11 cellular contexts compared by ENCODE assay signal in genomic region chr17:44223574-44224046, GRCh38. TPM values are rescaled to one million over a fixed set of nuclear protein-coding genes. Genes with fewer than 3 reads are reported as not detected.
DNase-seq lines count a peak whose midpoint lies in the region; ATAC-seq and TF ChIP-seq lines count a peak whose summit lies in the region.
"Had no signal": no experiment of that assay in that cellular context is flagged by ENCODE, and none has a peak within 500 bp of the region (broad histone marks: within the 10 kb centered on the region; RNA-seq: fewer than 3 reads in every experiment).

No MANE protein-coding gene starts in this region.

- H3K36me3 ChIP-seq in hepatocyte (replicated peaks; ENCODE audit: insufficient read depth, low read depth) = no peaks in the 10 kb centered on the region
- no peaks in the 10 kb centered on the region for H3K36me3 ChIP-seq in thoracic aorta

- H3K4me3 Mint-ChIP-seq in activated CD4-positive, alpha-beta T cell treated with anti-CD3 and anti-CD28 coated beads, Interleukin-2, amount 10 ng/mL, durations not matched to agents 24 days and 14 days = peak overlapping the region; percentile 10
- no peak overlapping the region for H3K4me3 Mint-ChIP-seq in activated CD4-positive, alpha-beta T cell treated with anti-CD3 and anti-CD28 coated beads, Interleukin-2, amount 10 ng/mL, durations not matched to agents 7 days and 5 days

- H3K4me3 ChIP-seq in hepatocyte (no peak overlapping the region), thoracic aorta (no peak overlapping the region)
- H3K4me3 ChIP-seq: SK-N-MC had no signal

- H3K9me2 ChIP-seq in hepatocyte (replicated peaks; ENCODE audit: insufficient read depth) = no peaks in the 10 kb centered on the region

- H3K79me2 ChIP-seq in hepatocyte = peaks cover 20% of the 10 kb centered on the region

- H3K27me3 ChIP-seq in hepatocyte (no peaks in the 10 kb centered on the region), thoracic aorta (replicated peaks; ENCODE audit: insufficient read depth) (no peaks in the 10 kb centered on the region)

- peaks cover 13% of the 10 kb centered on the region for H3K4me1 ChIP-seq in hepatocyte (ENCODE audit: insufficient read depth)
- H3K4me1 ChIP-seq in thoracic aorta (ENCODE audit: control insufficient read depth in 1 of 2, low read depth in 2 of 2) = peaks cover 15 to 26% of the 10 kb centered on the region in 2 donors

- no peak overlapping the region for H2AFZ ChIP-seq in hepatocyte

- 73% methylated on average over 7 of the region's 7 CpGs for WGBS in hepatocyte (ENCODE audit: low lambda C conversion rate, missing lambda C conversion rate)

- peak overlapping the region; percentile 97 for H3K4me2 ChIP-seq in hepatocyte

- intact Hi-C loops in activated CD4-positive, alpha-beta T cell treated with anti-CD3 and anti-CD28 coated beads, Interleukin-2, amount 10 ng/mL, durations not matched to agents 24 days and 14 days (cut with micrococcal nuclease) = no loop called here

- H3K4me1 Mint-ChIP-seq in activated CD4-positive, alpha-beta T cell treated with anti-CD3 and anti-CD28 coated beads, Interleukin-2, amount 10 ng/mL, durations not matched to agents 24 days and 14 days = peaks cover 15% of the 10 kb centered on the region
- H3K4me1 Mint-ChIP-seq in activated CD4-positive, alpha-beta T cell treated with anti-CD3 and anti-CD28 coated beads, Interleukin-2, amount 10 ng/mL, durations not matched to agents 7 days and 5 days = peaks cover 11% of the 10 kb centered on the region
- H3K4me1 Mint-ChIP-seq: activated T-helper 17 cell treated with anti-CD3 and anti-CD28 coated beads, Interleukin-2, amount 50 U/mL, for 72 hours had no signal

- peaks cover 2% of the 10 kb centered on the region for H3K27me3 Mint-ChIP-seq in activated CD4-positive, alpha-beta T cell treated with anti-CD3 and anti-CD28 coated beads, Interleukin-2, amount 10 ng/mL, durations not matched to agents 24 days and 14 days
- H3K27me3 Mint-ChIP-seq in activated CD4-positive, alpha-beta T cell treated with anti-CD3 and anti-CD28 coated beads, Interleukin-2, amount 10 ng/mL, durations not matched to agents 7 days and 5 days = no peaks in the 10 kb centered on the region
- H3K27me3 Mint-ChIP-seq: activated T-helper 17 cell treated with anti-CD3 and anti-CD28 coated beads, Interleukin-2, amount 50 U/mL, for 72 hours had no signal

- H3K27ac ChIP-seq in hepatocyte (no peak overlapping the region), thoracic aorta (peak overlapping the region; percentile 49 to 96)

- CTCF ChIA-PET in activated CD4-positive, alpha-beta T cell treated with anti-CD3 and anti-CD28 coated beads, Interleukin-2, amount 10 ng/mL, durations not matched to agents 7 days and 5 days (lab: Charles Lee) = interaction anchor here (0.6 to 1.0 kb wide), 3 partner anchors 13 to 118 kb away, joined by 3 to 4 read pairs (median 4); no protein-coding TSS in a partner anchor

- POLR2A ChIA-PET in activated CD4-positive, alpha-beta T cell treated with anti-CD3 and anti-CD28 coated beads, Interleukin-2, amount 10 ng/mL, durations not matched to agents 7 days and 5 days (lab: Charles Lee) = no interaction called here

- H3K9me3 ChIP-seq in hepatocyte (ENCODE audit: low read depth) (no peaks in the 10 kb centered on the region), thoracic aorta (no peaks in the 10 kb centered on the region)

- DNase-seq in activated CD4-positive, alpha-beta T cell treated with anti-CD3 and anti-CD28 coated beads, Interleukin-2, amount 10 ng/mL, durations not matched to agents 24 days and 14 days = peak; percentile 54
- DNase-seq in activated CD4-positive, alpha-beta T cell treated with anti-CD3 and anti-CD28 coated beads, Interleukin-2, amount 10 ng/mL, durations not matched to agents 7 days and 5 days = no peak
- DNase-seq in astrocyte of the hippocampus (ENCODE audit: low read depth, low spot score) (peak; percentile 56), hepatocyte (ENCODE audit: low spot score) (no peak), thoracic aorta (ENCODE audit: low spot score) (no peak), ecto neural progenitor cell (ENCODE audit: low spot score) (no peak), NCI-H345 treated with DMSO at 0.1 percent for 48 hours (lab: John Stamatoyannopoulos, UW; ENCODE audit: unreplicated experiment) (no peak)
- no peak for DNase-seq in activated CD4-positive, alpha-beta T cell treated with anti-CD3 and anti-CD28 coated beads for 48 hours
- DNase-seq: trophoblast cell had no signal

- no peaks in the 10 kb centered on the region for H4K20me1 ChIP-seq in hepatocyte (ENCODE audit: insufficient read depth, poor library complexity, severe bottlenecking)

- TF ChIP-seq CTCF in hepatocyte (IDR thresholded peaks at IDR 0.05; ENCODE audit: poor library complexity) (no peak), thoracic aorta (IDR thresholded peaks at IDR 0.05) (no peak)

- peaks cover 2% of the 10 kb centered on the region for H3K36me3 Mint-ChIP-seq in activated CD4-positive, alpha-beta T cell treated with anti-CD3 and anti-CD28 coated beads, Interleukin-2, amount 10 ng/mL, durations not matched to agents 24 days and 14 days (ENCODE audit: low read depth)
- H3K36me3 Mint-ChIP-seq in activated CD4-positive, alpha-beta T cell treated with anti-CD3 and anti-CD28 coated beads, Interleukin-2, amount 10 ng/mL, durations not matched to agents 7 days and 5 days (ENCODE audit: low read depth) = peaks cover 16% of the 10 kb centered on the region

- no peaks in the 10 kb centered on the region for H3K9me3 Mint-ChIP-seq in activated CD4-positive, alpha-beta T cell treated with anti-CD3 and anti-CD28 coated beads, Interleukin-2, amount 10 ng/mL, durations not matched to agents 24 days and 14 days
- H3K9me3 Mint-ChIP-seq in activated CD4-positive, alpha-beta T cell treated with anti-CD3 and anti-CD28 coated beads, Interleukin-2, amount 10 ng/mL, durations not matched to agents 7 days and 5 days = no peaks in the 10 kb centered on the region
- H3K9me3 Mint-ChIP-seq: activated T-helper 17 cell treated with anti-CD3 and anti-CD28 coated beads, Interleukin-2, amount 50 U/mL, for 72 hours had no signal

- no peak overlapping the region for H3K27ac Mint-ChIP-seq in activated CD4-positive, alpha-beta T cell treated with anti-CD3 and anti-CD28 coated beads, Interleukin-2, amount 10 ng/mL, durations not matched to agents 24 days and 14 days
- no peak overlapping the region for H3K27ac Mint-ChIP-seq in activated CD4-positive, alpha-beta T cell treated with anti-CD3 and anti-CD28 coated beads, Interleukin-2, amount 10 ng/mL, durations not matched to agents 7 days and 5 days
- H3K27ac Mint-ChIP-seq: activated T-helper 17 cell treated with anti-CD3 and anti-CD28 coated beads, Interleukin-2, amount 50 U/mL, for 72 hours had no signal

- no peak for ATAC-seq in thoracic aorta (ENCODE audit: insufficient number of reproducible peaks, low FRiP score, low read depth)
- ATAC-seq: activated T-helper 17 cell treated with anti-CD3 and anti-CD28 coated beads, Interleukin-2, amount 50 U/mL, for 72 hours had no signal

RNA-seq across cellular contexts. Expression of gene UBTF, which starts 4.1 kb away (rescaled TPM):
- total RNA-seq in activated CD4-positive, alpha-beta T cell treated with anti-CD3 and anti-CD28 coated beads, Interleukin-2, amount 10 ng/mL, durations not matched to agents 24 days and 14 days = 193 and 195 TPM in 2 replicates
- total RNA-seq in activated CD4-positive, alpha-beta T cell treated with anti-CD3 and anti-CD28 coated beads, Interleukin-2, amount 10 ng/mL, durations not matched to agents 7 days and 5 days = 100 to 1,000 TPM; 186 to 195 TPM
- total RNA-seq in hepatocyte (35.0 and 38.9 TPM in 2 replicates), thoracic aorta (10 to 100 TPM; 48.2 to 55.4 TPM)
- 37.2 and 41.1 TPM in 2 replicates for polyA plus RNA-seq in hepatocyte

RNA-seq across cellular contexts. Expression of gene ATXN7L3, which starts 23.9 kb away (rescaled TPM):
- 105 and 118 TPM in 2 replicates for total RNA-seq in activated CD4-positive, alpha-beta T cell treated with anti-CD3 and anti-CD28 coated beads, Interleukin-2, amount 10 ng/mL, durations not matched to agents 24 days and 14 days
- total RNA-seq in activated CD4-positive, alpha-beta T cell treated with anti-CD3 and anti-CD28 coated beads, Interleukin-2, amount 10 ng/mL, durations not matched to agents 7 days and 5 days = 100 to 1,000 TPM; 110 to 112 TPM
- total RNA-seq in hepatocyte = 64.0 and 64.3 TPM in 2 replicates
- polyA plus RNA-seq in hepatocyte = 28.7 and 29.2 TPM in 2 replicates
- 10 to 100 TPM; 46.5 to 55.8 TPM for total RNA-seq in thoracic aorta

RNA-seq across cellular contexts. Expression of gene TMUB2, which starts 36.8 kb away (rescaled TPM):
- 16.1 and 19.0 TPM in 2 replicates for total RNA-seq in activated CD4-positive, alpha-beta T cell treated with anti-CD3 and anti-CD28 coated beads, Interleukin-2, amount 10 ng/mL, durations not matched to agents 24 days and 14 days
- total RNA-seq in activated CD4-positive, alpha-beta T cell treated with anti-CD3 and anti-CD28 coated beads, Interleukin-2, amount 10 ng/mL, durations not matched to agents 7 days and 5 days = 10 to 100 TPM; 36.6 to 37.1 TPM
- total RNA-seq in hepatocyte (27.7 and 31.3 TPM in 2 replicates), thoracic aorta (10 to 100 TPM; 20.4 to 42.8 TPM)
- polyA plus RNA-seq in hepatocyte = 46.8 and 54.6 TPM in 2 replicates

RNA-seq across cellular contexts. Expression of gene SLC4A1, which starts 44.3 kb away (rescaled TPM):
- total RNA-seq in activated CD4-positive, alpha-beta T cell treated with anti-CD3 and anti-CD28 coated beads, Interleukin-2, amount 10 ng/mL, durations not matched to agents 24 days and 14 days = not detected in 2 replicates
- not detected for total RNA-seq in activated CD4-positive, alpha-beta T cell treated with anti-CD3 and anti-CD28 coated beads, Interleukin-2, amount 10 ng/mL, durations not matched to agents 7 days and 5 days
- total RNA-seq in hepatocyte = not detected in 2 replicates
- polyA plus RNA-seq in hepatocyte = not detected in 2 replicates
- under 1 TPM in 1 of 2 donors, not detected in 1; 0.56 TPM for total RNA-seq in thoracic aorta
- total RNA-seq: activated T-helper 17 cell treated with anti-CD3 and anti-CD28 coated beads, Interleukin-2, amount 50 U/mL, for 72 hours had no signal

RNA-seq across cellular contexts. Expression of gene ASB16, which starts 53.1 kb away (rescaled TPM):
- total RNA-seq in activated CD4-positive, alpha-beta T cell treated with anti-CD3 and anti-CD28 coated beads, Interleukin-2, amount 10 ng/mL, durations not matched to agents 24 days and 14 days = 0.09 and 0.78 TPM in 2 replicates
- under 1 TPM in 1 of 2 experiments, not detected in 1; 0.30 TPM for total RNA-seq in activated CD4-positive, alpha-beta T cell treated with anti-CD3 and anti-CD28 coated beads, Interleukin-2, amount 10 ng/mL, durations not matched to agents 7 days and 5 days
- total RNA-seq in hepatocyte (0.23 TPM in 1 of 2 replicates, not detected in the other), thoracic aorta (1 to 10 TPM; 2.3 to 3.9 TPM)
- polyA plus RNA-seq in hepatocyte = 0.71 and 2.0 TPM in 2 replicates

Comparison
In these comparisons a context has a peak if more than half of its experiments do, and no peak if none do; other contexts are left out.
1. DNase-seq: peak in activated CD4-positive, alpha-beta T cell treated with anti-CD3 and anti-CD28 coated beads, Interleukin-2, amount 10 ng/mL, durations not matched to agents 24 days and 14 days (single experiment) and astrocyte of the hippocampus (single experiment); none in activated CD4-positive, alpha-beta T cell treated with anti-CD3 and anti-CD28 coated beads, Interleukin-2, amount 10 ng/mL, durations not matched to agents 7 days and 5 days (single experiment), hepatocyte (single experiment), thoracic aorta (single experiment), ecto neural progenitor cell (single experiment), NCI-H345 treated with DMSO at 0.1 percent for 48 hours (single experiment) and activated CD4-positive, alpha-beta T cell treated with anti-CD3 and anti-CD28 coated beads for 48 hours (single experiment).